In the genomic region with DNA sequence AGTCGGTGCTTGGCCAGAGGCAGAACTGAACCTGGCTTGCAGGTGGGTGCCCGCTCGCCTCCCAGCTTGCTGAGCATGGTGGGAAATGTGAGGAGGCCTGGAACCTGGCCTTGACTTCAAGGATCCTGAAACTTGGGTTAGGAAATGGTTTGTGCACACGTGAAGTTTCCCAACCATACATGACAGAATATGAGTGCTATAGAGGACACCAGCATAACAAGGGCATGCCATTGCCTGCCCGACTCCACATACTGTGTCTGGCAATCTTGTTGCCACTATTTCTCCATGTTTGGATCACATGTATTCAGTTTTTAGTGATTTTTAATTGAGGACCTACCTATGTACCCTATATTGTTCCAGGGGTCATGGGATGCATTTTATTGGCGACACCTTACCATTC, we compare ENCODE assay signal across 29 cellular contexts.
"Had no signal": no experiment of that assay in that cellular context is flagged by ENCODE, and none has a peak within 500 bp of the region (broad histone marks: within the 10 kb centered on the region; RNA-seq: fewer than 3 reads in every experiment).

No MANE protein-coding gene starts in this region.

- ATAC-seq: activated CD4-positive, alpha-beta T cell treated with anti-CD3 and anti-CD28 coated beads for 36 hours; activated CD8-positive, alpha-beta memory T cell treated with anti-CD3 and anti-CD28 coated beads, Interleukin-2, amount 10 ng/mL, durations not matched to agents 7 days and 5 days; activated CD8-positive, alpha-beta T cell treated with anti-CD3 and anti-CD28 coated beads, Interleukin-2, amount 10 ng/mL, durations not matched to agents 7 days and 5 days; activated naive CD8-positive, alpha-beta T cell treated with anti-CD3 and anti-CD28 coated beads, Interleukin-2, amount 50 U/mL, for 24 hours; gastrocnemius medialis; left colon; naive thymus-derived CD4-positive, alpha-beta T cell; pancreas; sciatic nerve; stimulated activated effector memory CD8-positive, alpha-beta T cell treated with anti-CD3 and anti-CD28 coated beads, Interleukin-12 subunit alpha, Interleukin-12 subunit beta, amount 100 ng/mL, for 72 hours; stimulated activated naive CD8-positive, alpha-beta T cell treated with anti-CD3 and anti-CD28 coated beads, Interleukin-15, amount 100 ng/mL, for 72 hours had no signal

- H3K27me3 ChIP-seq: gastrocnemius medialis, pancreas, tibial artery had no signal

- H3K27me3 Mint-ChIP-seq: activated CD4-positive, alpha-beta T cell treated with anti-CD3 and anti-CD28 coated beads for 36 hours; activated CD8-positive, alpha-beta memory T cell treated with anti-CD3 and anti-CD28 coated beads, Interleukin-2, amount 10 ng/mL, durations not matched to agents 7 days and 5 days; activated naive CD4-positive, alpha-beta T cell treated with anti-CD3 and anti-CD28 coated beads, Interleukin-2, amount 50 U/mL, for 24 hours; activated naive CD8-positive, alpha-beta T cell treated with anti-CD3 and anti-CD28 coated beads, Interleukin-2, amount 50 U/mL, for 24 hours; naive thymus-derived CD4-positive, alpha-beta T cell; stimulated activated naive CD8-positive, alpha-beta T cell treated with anti-CD3 and anti-CD28 coated beads, Interleukin-15, amount 100 ng/mL, for 72 hours had no signal

- H3K4me3 Mint-ChIP-seq: activated CD4-positive, alpha-beta T cell treated with anti-CD3 and anti-CD28 coated beads for 36 hours; activated CD8-positive, alpha-beta memory T cell treated with anti-CD3 and anti-CD28 coated beads, Interleukin-2, amount 10 ng/mL, durations not matched to agents 7 days and 5 days; activated CD8-positive, alpha-beta T cell treated with anti-CD3 and anti-CD28 coated beads, Interleukin-2, amount 10 ng/mL, durations not matched to agents 7 days and 5 days; activated naive CD4-positive, alpha-beta T cell treated with anti-CD3 and anti-CD28 coated beads, Interleukin-2, amount 50 U/mL, for 24 hours; activated naive CD8-positive, alpha-beta T cell treated with anti-CD3 and anti-CD28 coated beads, Interleukin-2, amount 50 U/mL, for 24 hours; mesothelial cell of epicardium; naive thymus-derived CD4-positive, alpha-beta T cell; stimulated activated effector memory CD8-positive, alpha-beta T cell treated with anti-CD3 and anti-CD28 coated beads, Interleukin-12 subunit alpha, Interleukin-12 subunit beta, amount 100 ng/mL, for 72 hours; stimulated activated naive CD8-positive, alpha-beta T cell treated with anti-CD3 and anti-CD28 coated beads, Interleukin-15, amount 100 ng/mL, for 72 hours; T-helper 2 cell treated with Interferon-gamma antibody and Interleukin-4, amounts not matched to agents 5 μg/mL and 100 μg/mL, for 36 hours had no signal

- H3K9me3 Mint-ChIP-seq: activated naive CD4-positive, alpha-beta T cell treated with anti-CD3 and anti-CD28 coated beads, Interleukin-2, amount 50 U/mL, for 24 hours; activated naive CD8-positive, alpha-beta T cell treated with anti-CD3 and anti-CD28 coated beads, Interleukin-2, amount 50 U/mL, for 24 hours; activated T-helper 2 cell treated with anti-CD3 and anti-CD28 coated beads, Interferon-gamma antibody, Interleukin-2, Interleukin-4, amounts not matched to agents 10 μg/mL and 5 μg/mL and 100 μg/mL, durations not matched to agents 14 hours and 24 hours and 36 hours; mesothelial cell of epicardium; stimulated activated effector memory CD8-positive, alpha-beta T cell treated with anti-CD3 and anti-CD28 coated beads, Interleukin-12 subunit alpha, Interleukin-12 subunit beta, amount 100 ng/mL, for 72 hours; stimulated activated naive CD8-positive, alpha-beta T cell treated with anti-CD3 and anti-CD28 coated beads, Interleukin-15, amount 100 ng/mL, for 72 hours; T-helper 2 cell treated with Interferon-gamma antibody and Interleukin-4, amounts not matched to agents 5 μg/mL and 100 μg/mL, for 36 hours had no signal

- H3K27ac ChIP-seq: gastrocnemius medialis, prostate gland, tibial artery had no signal

- H3K36me3 ChIP-seq: gastrocnemius medialis, pancreas, prostate gland, tibial artery had no signal

- H3K4me1 ChIP-seq: prostate gland had no signal

- H3K4me3 ChIP-seq: gastrocnemius medialis, pancreas, prostate gland, skin epidermis, tibial artery had no signal

- H3K27ac Mint-ChIP-seq: activated CD4-positive, alpha-beta T cell treated with anti-CD3 and anti-CD28 coated beads for 36 hours; activated CD8-positive, alpha-beta memory T cell treated with anti-CD3 and anti-CD28 coated beads, Interleukin-2, amount 10 ng/mL, durations not matched to agents 7 days and 5 days; activated CD8-positive, alpha-beta T cell treated with anti-CD3 and anti-CD28 coated beads, Interleukin-2, amount 10 ng/mL, durations not matched to agents 7 days and 5 days; activated naive CD4-positive, alpha-beta T cell treated with anti-CD3 and anti-CD28 coated beads, Interleukin-2, amount 50 U/mL, for 24 hours; activated naive CD8-positive, alpha-beta T cell treated with anti-CD3 and anti-CD28 coated beads, Interleukin-2, amount 50 U/mL, for 24 hours; activated T-helper 2 cell treated with anti-CD3 and anti-CD28 coated beads, Interferon-gamma antibody, Interleukin-2, Interleukin-4, amounts not matched to agents 10 μg/mL and 5 μg/mL and 100 μg/mL, durations not matched to agents 14 hours and 24 hours and 36 hours; mesothelial cell of epicardium; naive thymus-derived CD4-positive, alpha-beta T cell; stimulated activated effector memory CD8-positive, alpha-beta T cell treated with anti-CD3 and anti-CD28 coated beads, Interleukin-12 subunit alpha, Interleukin-12 subunit beta, amount 100 ng/mL, for 72 hours; stimulated activated naive CD8-positive, alpha-beta T cell treated with anti-CD3 and anti-CD28 coated beads, Interleukin-15, amount 100 ng/mL, for 72 hours; T-helper 2 cell treated with Interferon-gamma antibody and Interleukin-4, amounts not matched to agents 5 μg/mL and 100 μg/mL, for 36 hours had no signal

- DNase-seq: activated CD4-positive, alpha-beta T cell treated with anti-CD3 and anti-CD28 coated beads for 36 hours; activated CD4-positive, CD25-positive, alpha-beta regulatory T cell; activated CD8-positive, alpha-beta memory T cell treated with anti-CD3 and anti-CD28 coated beads, Interleukin-2, amount 10 ng/mL, durations not matched to agents 7 days and 5 days; activated CD8-positive, alpha-beta T cell treated with anti-CD3 and anti-CD28 coated beads, Interleukin-2, amount 10 ng/mL, durations not matched to agents 7 days and 5 days; activated naive CD8-positive, alpha-beta T cell treated with anti-CD3 and anti-CD28 coated beads, Interleukin-2, amount 50 U/mL, for 24 hours; activated T-cell treated with anti-CD3 and anti-CD28 coated beads, Interleukin-2, amount 50 U/mL, for 48 hours; central memory CD4-positive, alpha-beta T cell; dermis blood vessel endothelial cell; effector CD8-positive, alpha-beta T cell; gastrocnemius medialis; glutamatergic neuron; islet precursor cell; left colon; mammary epithelial cell; naive thymus-derived CD4-positive, alpha-beta T cell; pancreas; retina; stimulated activated CD4-positive, alpha-beta T cell treated with anti-CD3 and anti-CD28 coated beads, Interleukin-4, amount 100 ng/mL, for 24 hours; stimulated activated naive CD8-positive, alpha-beta T cell treated with anti-CD3 and anti-CD28 coated beads, Interleukin-15, amount 100 ng/mL, for 72 hours; T-helper 1 cell; tibial artery had no signal

- H3K9me3 ChIP-seq: gastrocnemius medialis, pancreas, prostate gland, tibial artery had no signal

- H3K4me1 Mint-ChIP-seq: activated CD8-positive, alpha-beta memory T cell treated with anti-CD3 and anti-CD28 coated beads, Interleukin-2, amount 10 ng/mL, durations not matched to agents 7 days and 5 days; stimulated activated effector memory CD8-positive, alpha-beta T cell treated with anti-CD3 and anti-CD28 coated beads, Interleukin-12 subunit alpha, Interleukin-12 subunit beta, amount 100 ng/mL, for 72 hours had no signal
